ENCODE assay signal across 24 cellular contexts in the genomic region with DNA sequence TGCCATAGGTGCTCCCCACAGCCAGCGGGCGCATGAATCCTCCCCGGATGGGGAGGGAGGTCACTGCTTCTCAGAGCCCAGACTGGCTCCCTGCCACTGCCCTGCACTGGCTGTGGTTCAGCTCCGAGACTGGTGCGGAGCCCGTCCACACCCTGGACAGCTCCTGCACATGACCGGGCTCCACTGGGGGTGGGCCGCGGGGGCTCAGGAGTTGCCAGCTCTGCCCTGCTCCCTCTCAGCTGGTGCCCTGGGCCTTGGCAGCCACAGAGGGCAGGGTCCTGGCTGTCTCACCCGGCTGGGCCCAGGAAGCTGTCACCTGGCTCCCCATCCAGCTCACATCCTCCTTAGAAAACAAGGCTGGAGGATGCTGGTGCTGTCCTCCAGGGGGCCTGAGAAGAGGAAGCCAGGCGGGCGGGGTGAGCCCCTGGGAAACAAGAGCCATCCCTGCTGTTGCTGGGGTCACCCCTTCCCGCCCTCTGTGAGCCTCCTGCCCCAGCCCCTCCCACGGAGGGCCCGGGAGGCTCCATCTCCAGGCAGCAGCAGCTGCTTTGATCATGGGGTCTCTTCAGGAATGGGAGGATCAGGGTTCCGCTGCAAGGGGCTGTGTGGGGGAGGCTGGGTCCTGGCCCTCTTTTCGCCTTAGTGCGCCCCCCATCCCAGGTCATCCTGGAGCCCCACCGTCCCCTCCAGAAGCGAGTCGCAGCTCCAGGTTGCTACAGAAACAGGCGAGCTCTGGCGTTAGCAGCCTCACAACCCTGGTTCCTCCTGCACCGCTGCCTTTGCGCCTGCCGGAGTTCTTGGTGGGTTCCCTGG.
A peak's percentile ranks its signal among the peaks of the same experiment; 100 is the strongest.
DNase-seq lines count a peak whose midpoint lies in the region; ATAC-seq and TF ChIP-seq lines count a peak whose summit lies in the region.
"Had no signal": no experiment of that assay in that cellular context is flagged by ENCODE, and none has a peak within 500 bp of the region (broad histone marks: within the 10 kb centered on the region; RNA-seq: fewer than 3 reads in every experiment).

No MANE protein-coding gene starts in this region.

- peaks cover 0 to 6% (median 0%) of the 10 kb centered on the region in 3 donors for H3K9me3 ChIP-seq in body of pancreas
- no peaks in the 10 kb centered on the region for H3K9me3 ChIP-seq in mucosa of descending colon
- peaks cover 7% of the 10 kb centered on the region for H3K9me3 ChIP-seq in aorta (ENCODE audit: control insufficient read depth, low read length)
- H3K9me3 ChIP-seq: MG63, pancreas, testis, uterus had no signal

- H3K4me3 ChIP-seq in body of pancreas: no peak overlapping the region
- no peak overlapping the region for H3K4me3 ChIP-seq in mucosa of descending colon
- H3K4me3 ChIP-seq in aorta (ENCODE audit: low read length in 2 of 2): no peak overlapping the region
- H3K4me3 ChIP-seq in lower leg skin (ENCODE audit: low read depth, poor library complexity, severe bottlenecking): no peak overlapping the region
- H3K4me3 ChIP-seq: gastroesophageal sphincter, hepatocyte, MG63, pancreas, testis, uterus had no signal

- no peak for TF ChIP-seq POLR2A in body of pancreas (IDR thresholded peaks at IDR 0.05)
- no peak for TF ChIP-seq POLR2A in lower leg skin (IDR thresholded peaks at IDR 0.05)

- peaks cover 6% of the 10 kb centered on the region for H3K4me1 ChIP-seq in body of pancreas
- H3K4me1 ChIP-seq in mucosa of descending colon (ENCODE audit: low read depth): no peaks in the 10 kb centered on the region
- no peaks in the 10 kb centered on the region for H3K4me1 ChIP-seq in aorta (ENCODE audit: control insufficient read depth in 1 of 2, insufficient read depth in 2 of 2, low read length in 2 of 2)
- H3K4me1 ChIP-seq: pancreas, testis, uterus had no signal

- 45 to 52% methylated on average over 17 to 21 of the region's 26 CpGs for WGBS in body of pancreas, 2 donors
- 33 to 35% methylated on average over 26 of the region's 26 CpGs for WGBS in aorta, 2 donors
- 34 to 39% methylated on average over 18 to 25 of the region's 26 CpGs for WGBS in lower leg skin, 2 donors

- peak; percentile 29 for DNase-seq in Right ventricle myocardium superior
- no peak for DNase-seq in left cardiac atrium
- DNase-seq in body of pancreas: no peak
- DNase-seq in mucosa of descending colon: peak in 2 of 3 donors; percentile 4 to 46
- peak; percentile 51 to 81 for DNase-seq in aorta
- DNase-seq in lower leg skin (ENCODE audit: low spot score in 2 of 2): no peak
- DNase-seq in NCI-H345 (lab: John Stamatoyannopoulos, UW): no peak
- DNase-seq: activated CD4-positive, alpha-beta T cell treated with anti-CD3 and anti-CD28 coated beads for 48 hours; activated CD8-positive, alpha-beta memory T cell treated with anti-CD3 and anti-CD28 coated beads for 24 hours; activated effector memory CD4-positive, alpha-beta T cell treated with Interleukin-2 at 50 U/mL for 16 hours; immature natural killer cell; KBM-7; MG63; NCI-H2081; nephron progenitor cell; stimulated activated naive CD4-positive, alpha-beta T cell; testis; uterus had no signal

- TF ChIP-seq CTCF in body of pancreas (IDR thresholded peaks at IDR 0.05) (no peak), mucosa of descending colon (IDR thresholded peaks at IDR 0.05) (no peak), lower leg skin (IDR thresholded peaks at IDR 0.05) (no peak)

- H3K36me3 ChIP-seq in body of pancreas (replicated peaks in 1 of 2; ENCODE audit: insufficient read depth in 1 of 2, low read depth in 2 of 2) (no peaks in the 10 kb centered on the region), mucosa of descending colon (ENCODE audit: low read depth) (no peaks in the 10 kb centered on the region), aorta (ENCODE audit: control insufficient read depth in 1 of 2, insufficient read depth in 2 of 2, low read length in 1 of 2) (no peaks in the 10 kb centered on the region)
- H3K36me3 ChIP-seq: gastroesophageal sphincter, MG63, pancreas, uterus had no signal

- intact Hi-C loops in Right ventricle myocardium superior (cut with DNase I): no loop called here
- intact Hi-C loops in left cardiac atrium (cut with DNase I): no loop called here
- intact Hi-C loops in body of pancreas (cut with DNase I): no loop called here
- intact Hi-C loops in mucosa of descending colon (cut with DNase I, micrococcal nuclease): no loop called here
- intact Hi-C loops in aorta (cut with DNase I): no loop called here
- intact Hi-C loops in lower leg skin (cut with DNase I; ENCODE audit: low total_unique reads): no loop called here

- H3K27me3 ChIP-seq in body of pancreas: no peaks in the 10 kb centered on the region
- H3K27me3 ChIP-seq in aorta (ENCODE audit: control insufficient read depth in 1 of 2, insufficient read depth in 2 of 2, low read length in 1 of 2): no peaks in the 10 kb centered on the region
- H3K27me3 ChIP-seq: MG63, testis, uterus had no signal

- no peak for ATAC-seq in Right ventricle myocardium superior (ENCODE audit: poor library complexity)
- no peak for ATAC-seq in left cardiac atrium
- peak; percentile 30 for ATAC-seq in body of pancreas
- ATAC-seq in mucosa of descending colon: no peak
- ATAC-seq in aorta (ENCODE audit: low FRiP score): peak; percentile 44
- ATAC-seq in GM19397 (IDR thresholded peaks at IDR 0.05; ENCODE audit: unreplicated experiment): no peak
- ATAC-seq: gastroesophageal sphincter, pancreas, sciatic nerve had no signal

- H3K27ac ChIP-seq in body of pancreas (no peak overlapping the region), aorta (ENCODE audit: low read depth in 1 of 2, low read length in 2 of 2) (no peak overlapping the region)
- H3K27ac ChIP-seq: gastroesophageal sphincter, hepatocyte, pancreas, testis, uterus, VCaP had no signal

Comparison
In these comparisons a context has a peak if more than half of its experiments do, and no peak if none do; other contexts are left out.
1. DNase-seq: peak in Right ventricle myocardium superior (single experiment), mucosa of descending colon (2 of 3) and aorta (2 of 2); none in left cardiac atrium (single experiment), body of pancreas (0 of 4), lower leg skin (0 of 2) and NCI-H345 (single experiment).
2. ATAC-seq: peak in body of pancreas (single experiment) and aorta (single experiment); none in Right ventricle myocardium superior (single experiment), left cardiac atrium (0 of 2), mucosa of descending colon (single experiment) and GM19397 (single experiment).